In genomic region chr11:66157182-66157864, GRCh38 we compare ENCODE assay signal across 11 cellular contexts.
A peak's percentile ranks its signal among the peaks of the same experiment; 100 is the strongest.
DNase-seq lines count a peak whose midpoint lies in the region; ATAC-seq and TF ChIP-seq lines count a peak whose summit lies in the region.
"Had no signal": no experiment of that assay in that cellular context is flagged by ENCODE, and none has a peak within 500 bp of the region (broad histone marks: within the 10 kb centered on the region; RNA-seq: fewer than 3 reads in every experiment).

No MANE protein-coding gene starts in this region.

- H3K27me3 ChIP-seq in adipocyte (replicated peaks; ENCODE audit: control insufficient read depth, insufficient read depth, low read length) = no peaks in the 10 kb centered on the region
- H3K27me3 ChIP-seq in mammary epithelial cell (ENCODE audit: insufficient read depth, low read length) = no peaks in the 10 kb centered on the region

- no peaks in the 10 kb centered on the region for H4K20me1 ChIP-seq in mammary epithelial cell (ENCODE audit: insufficient read depth, low read length)

- H3K4me1 ChIP-seq in adipocyte (ENCODE audit: control insufficient read depth, insufficient read depth, low read length) (no peaks in the 10 kb centered on the region), mammary epithelial cell (ENCODE audit: insufficient read depth, low read length) (no peaks in the 10 kb centered on the region)

- H3K9me3 Mint-ChIP-seq in activated CD4-positive, alpha-beta T cell treated with anti-CD3 and anti-CD28 coated beads for 36 hours (ENCODE audit: low read depth) = no peaks in the 10 kb centered on the region
- peaks cover 0 to 4% (median 0%) of the 10 kb centered on the region in 9 donors for H3K9me3 Mint-ChIP-seq in naive thymus-derived CD8-positive, alpha-beta T cell
- H3K9me3 Mint-ChIP-seq: type B pancreatic cell had no signal

- H3K4me3 ChIP-seq in adipocyte (ENCODE audit: low read length) (no peak overlapping the region), mammary epithelial cell (replicated peaks in 1 of 3; ENCODE audit: insufficient read depth in 1 of 3, low read depth in 2 of 3, low read length in 3 of 3) (no peak overlapping the region)

- H3K36me3 Mint-ChIP-seq in activated CD4-positive, alpha-beta T cell treated with anti-CD3 and anti-CD28 coated beads for 36 hours (ENCODE audit: low read depth) = no peaks in the 10 kb centered on the region
- peaks cover 4 to 15% (median 11%) of the 10 kb centered on the region in 3 donors for H3K36me3 Mint-ChIP-seq in naive thymus-derived CD8-positive, alpha-beta T cell
- H3K36me3 Mint-ChIP-seq: type B pancreatic cell had no signal

- no peak overlapping the region for H3K4me3 Mint-ChIP-seq in activated CD4-positive, alpha-beta T cell treated with anti-CD3 and anti-CD28 coated beads for 36 hours
- H3K4me3 Mint-ChIP-seq in naive thymus-derived CD8-positive, alpha-beta T cell = no peak overlapping the region
- H3K4me3 Mint-ChIP-seq: type B pancreatic cell had no signal

- no TSS peak for BruUV-seq in mammary epithelial cell (replicated peaks; lab: Mats Ljungman, UMichigan)

- POLR2A ChIA-PET in activated CD4-positive, alpha-beta T cell treated with anti-CD3 and anti-CD28 coated beads for 36 hours (lab: Charles Lee) = no interaction called here
- POLR2A ChIA-PET in naive thymus-derived CD8-positive, alpha-beta T cell (lab: Charles Lee) = no interaction called here

- peak; percentile 75 for ATAC-seq in activated CD4-positive, alpha-beta T cell treated with anti-CD3 and anti-CD28 coated beads for 36 hours
- ATAC-seq in naive thymus-derived CD8-positive, alpha-beta T cell = peak in 1 of 2 donors; percentile 25
- ATAC-seq in GM19351 (IDR thresholded peaks at IDR 0.05; ENCODE audit: unreplicated experiment) = no peak
- ATAC-seq: left lobe of liver had no signal

- H3K4me1 Mint-ChIP-seq in activated CD4-positive, alpha-beta T cell treated with anti-CD3 and anti-CD28 coated beads for 36 hours = peaks cover 49% of the 10 kb centered on the region
- peaks cover 24 to 63% (median 53%) of the 10 kb centered on the region in 4 donors for H3K4me1 Mint-ChIP-seq in naive thymus-derived CD8-positive, alpha-beta T cell

- in situ Hi-C loops in mammary epithelial cell (cut with MboI; ENCODE audit: low sequenced_read_pairs in 2 of 2) = no loop called here

- no peak overlapping the region for H3K4me2 ChIP-seq in mammary epithelial cell (ENCODE audit: insufficient read depth, low read depth, low read length)

- intact Hi-C loops in activated CD4-positive, alpha-beta T cell treated with anti-CD3 and anti-CD28 coated beads for 36 hours (cut with DNase I, micrococcal nuclease) = no loop called here
- intact Hi-C loops in mammary epithelial cell (cut with micrococcal nuclease) = no loop called here

- H3K79me2 ChIP-seq in mammary epithelial cell (ENCODE audit: insufficient read depth, low read length) = no peaks in the 10 kb centered on the region

- H3K9me3 ChIP-seq in adipocyte (ENCODE audit: control insufficient read depth, low read length) (no peaks in the 10 kb centered on the region), mammary epithelial cell (replicated peaks; ENCODE audit: insufficient read depth, low read length) (no peaks in the 10 kb centered on the region)

- H3K9ac ChIP-seq in adipocyte (ENCODE audit: low read length) (no peak overlapping the region), mammary epithelial cell (ENCODE audit: insufficient read depth, low read length) (no peak overlapping the region)

- no peak for DNase-seq in activated CD4-positive, alpha-beta T cell treated with anti-CD3 and anti-CD28 coated beads for 36 hours
- no peak for DNase-seq in activated CD4-positive, alpha-beta T cell treated with anti-CD3 and anti-CD28 coated beads for 48 hours
- DNase-seq in HT1080 (ENCODE audit: low read depth) = peak; percentile 21
- DNase-seq in adipocyte (ENCODE audit: low read depth) = peak; percentile 17
- no peak for DNase-seq in naive thymus-derived CD8-positive, alpha-beta T cell
- no peak for DNase-seq in mammary epithelial cell
- DNase-seq in NCI-H345 (lab: John Stamatoyannopoulos, UW) = no peak
- DNase-seq: MV-4-11 had no signal

- CTCF ChIA-PET in activated CD4-positive, alpha-beta T cell treated with anti-CD3 and anti-CD28 coated beads for 36 hours (lab: Charles Lee) = no interaction called here
- CTCF ChIA-PET in mammary epithelial cell (lab: Charles Lee; ENCODE audit: low non-redundant PET) = no interaction called here

- H3K36me3 ChIP-seq in adipocyte (ENCODE audit: control insufficient read depth, insufficient read depth, low read length, severe bottlenecking) (no peaks in the 10 kb centered on the region), mammary epithelial cell (ENCODE audit: insufficient read depth, low read length) (no peaks in the 10 kb centered on the region)

- H3K27ac ChIP-seq in mammary epithelial cell (ENCODE audit: insufficient read depth, low read depth, low read length) = no peak overlapping the region

- dilution Hi-C loops in mammary epithelial cell (cut with HindIII; ENCODE audit: low sequenced_read_pairs) = loop anchor here (5.0 kb wide), 1 partner anchor 35 kb away; no protein-coding TSS in a partner anchor

- peak overlapping the region; percentile 82 for H3K27ac Mint-ChIP-seq in activated CD4-positive, alpha-beta T cell treated with anti-CD3 and anti-CD28 coated beads for 36 hours
- peak overlapping the region in 8 of 10 donors; percentile 4 to 86 (median 37) for H3K27ac Mint-ChIP-seq in naive thymus-derived CD8-positive, alpha-beta T cell
- H3K27ac Mint-ChIP-seq: type B pancreatic cell had no signal

- TF ChIP-seq CTCF in mammary epithelial cell (conservative IDR thresholded peaks at IDR 0.05 in 1 of 2, IDR thresholded peaks at IDR 0.05 in 1 of 2; ENCODE audit: extremely low read depth in 1 of 2, insufficient read depth in 1 of 2, low read depth in 1 of 2, low read length in 2 of 2) = no peak

- H3K27me3 Mint-ChIP-seq in activated CD4-positive, alpha-beta T cell treated with anti-CD3 and anti-CD28 coated beads for 36 hours = no peaks in the 10 kb centered on the region
- no peaks in the 10 kb centered on the region for H3K27me3 Mint-ChIP-seq in naive thymus-derived CD8-positive, alpha-beta T cell
- H3K27me3 Mint-ChIP-seq: type B pancreatic cell had no signal

- no peak overlapping the region for H2AFZ ChIP-seq in mammary epithelial cell (ENCODE audit: low read depth, low read length)

Comparison
In these comparisons a context has a peak if more than half of its experiments do, and no peak if none do; other contexts are left out.
1. DNase-seq: peak in HT1080 (single experiment) and adipocyte (single experiment); none in activated CD4-positive, alpha-beta T cell treated with anti-CD3 and anti-CD28 coated beads for 36 hours (single experiment), activated CD4-positive, alpha-beta T cell treated with anti-CD3 and anti-CD28 coated beads for 48 hours (single experiment), naive thymus-derived CD8-positive, alpha-beta T cell (0 of 10), mammary epithelial cell (single experiment) and NCI-H345 (single experiment).